9 cellular contexts compared by ENCODE assay signal in genomic region chr11:33475999-33476398, GRCh38.
DNase-seq lines count a peak whose midpoint lies in the region; ATAC-seq and TF ChIP-seq lines count a peak whose summit lies in the region.
"Had no signal": no experiment of that assay in that cellular context is flagged by ENCODE, and none has a peak within 500 bp of the region (broad histone marks: within the 10 kb centered on the region; RNA-seq: fewer than 3 reads in every experiment).

No MANE protein-coding gene starts in this region.

- no peak overlapping the region for H2BK120ac ChIP-seq in H9 (ENCODE audit: low read depth, low read length, poor library complexity, severe bottlenecking)

- no peak overlapping the region for H4K8ac ChIP-seq in H9 (replicated peaks; ENCODE audit: insufficient read length, low read depth, low read length)

- H4K5ac ChIP-seq in H9 (ENCODE audit: insufficient read length, low read depth, low read length): no peak overlapping the region

- no peak overlapping the region for H3K27ac Mint-ChIP-seq in stimulated activated memory B cell treated with anti-CD40 and anti-IgM and Interleukin-4, amounts not matched to agents 10 μg/mL and 1 μg/mL and 100 μg/mL, for 72 hours
- H3K27ac Mint-ChIP-seq in H9: no peak overlapping the region
- H3K27ac Mint-ChIP-seq: activated CD8-positive, alpha-beta T cell treated with anti-CD3 and anti-CD28 coated beads, Interleukin-2, amount 10 ng/mL, durations not matched to agents 7 days and 5 days had no signal

- no peak overlapping the region for H3K4me2 ChIP-seq in H9 (ENCODE audit: insufficient read depth, insufficient read length, low read length)

- no peak overlapping the region for H3K9ac ChIP-seq in H9 (ENCODE audit: extremely low read depth, insufficient read length, low read length)

- no peak overlapping the region for H2BK15ac ChIP-seq in H9 (ENCODE audit: low read depth, low read length)

- H4K20me1 ChIP-seq in H9 (ENCODE audit: control insufficient read depth, insufficient read depth, insufficient read length): no peaks in the 10 kb centered on the region

- H3T11ph ChIP-seq in H9 (ENCODE audit: low read length): no peak overlapping the region

- no peak overlapping the region for H4K91ac ChIP-seq in H9 (ENCODE audit: insufficient read length, low read depth, low read length)

- no peaks in the 10 kb centered on the region for H3K23me2 ChIP-seq in H9 (ENCODE audit: insufficient read length, low read depth, low read length, poor library complexity, severe bottlenecking)

- no peaks in the 10 kb centered on the region for H3K9me3 ChIP-seq in H9 (ENCODE audit: control insufficient read depth, low read depth, low read length)

- H3K9me3 Mint-ChIP-seq in stimulated activated memory B cell treated with anti-CD40 and anti-IgM and Interleukin-4, amounts not matched to agents 10 μg/mL and 1 μg/mL and 100 μg/mL, for 72 hours: no peaks in the 10 kb centered on the region
- H3K9me3 Mint-ChIP-seq in H9: no peaks in the 10 kb centered on the region

- ATAC-seq in stimulated activated memory B cell treated with anti-CD40 and anti-IgM and Interleukin-4, amounts not matched to agents 10 μg/mL and 1 μg/mL and 100 μg/mL, for 72 hours: no peak
- ATAC-seq: activated CD8-positive, alpha-beta T cell treated with anti-CD3 and anti-CD28 coated beads, Interleukin-2, amount 10 ng/mL, durations not matched to agents 7 days and 5 days had no signal

- no peak for TF ChIP-seq CTCF in H9 (conservative IDR thresholded peaks at IDR 0.05)

- no peak overlapping the region for H3K14ac ChIP-seq in H9 (ENCODE audit: insufficient read depth, low read length)

- H3K56ac ChIP-seq in H9 (ENCODE audit: insufficient read length, low read depth, low read length): no peak overlapping the region

- no peak overlapping the region for H3K4me3 Mint-ChIP-seq in stimulated activated memory B cell treated with anti-CD40 and anti-IgM and Interleukin-4, amounts not matched to agents 10 μg/mL and 1 μg/mL and 100 μg/mL, for 72 hours
- no peak overlapping the region for H3K4me3 Mint-ChIP-seq in H9
- H3K4me3 Mint-ChIP-seq: activated CD8-positive, alpha-beta T cell treated with anti-CD3 and anti-CD28 coated beads, Interleukin-2, amount 10 ng/mL, durations not matched to agents 7 days and 5 days had no signal

- peaks cover 5% of the 10 kb centered on the region; the same call in 1 of the 2 replicates for H3K4me1 ChIP-seq in H9 (ENCODE audit: insufficient read depth, low read length)

- H3K79me1 ChIP-seq in H9 (ENCODE audit: insufficient read depth, low read depth, low read length, poor library complexity, severe bottlenecking): no peaks in the 10 kb centered on the region

- no peak overlapping the region for H3K23ac ChIP-seq in H9 (ENCODE audit: insufficient read length, low read depth, low read length)

- H2AFZ ChIP-seq in H9 (ENCODE audit: low read length): no peak overlapping the region

- H3K27ac ChIP-seq in H9 (ENCODE audit: insufficient read length, low read depth, low read length): no peak overlapping the region

- WGBS in H9 (ENCODE audit: extremely low coverage, insufficient read length, low lambda C conversion rate): no CpG with 5 or more reads among the region's 5 CpGs

- no peak overlapping the region for H2BK12ac ChIP-seq in H9 (ENCODE audit: insufficient read length, low read depth, low read length)

- DNase-seq in COLO829 (ENCODE audit: low spot score): peak; percentile 69
- DNase-seq in NCI-H146 treated with DMSO at 0.1 percent for 48 hours (lab: John Stamatoyannopoulos, UW; ENCODE audit: unreplicated experiment): peak; percentile 4
- DNase-seq in astrocyte of the hippocampus (ENCODE audit: low read depth, low spot score): peak; percentile 90
- peak; percentile 65 to 91 for DNase-seq in lung microvascular endothelial cell (ENCODE audit: low read depth in 2 of 2)
- DNase-seq in Kasumi-1 (lab: John Stamatoyannopoulos, UW): no peak
- no peak for DNase-seq in H9
- no peak for DNase-seq in activated gamma-delta T cell (lab: John Stamatoyannopoulos, UW)
- DNase-seq: activated CD8-positive, alpha-beta T cell treated with anti-CD3 and anti-CD28 coated beads, Interleukin-2, amount 10 ng/mL, durations not matched to agents 7 days and 5 days had no signal

- no peak overlapping the region for H2AK5ac ChIP-seq in H9 (ENCODE audit: insufficient read length, low read length)

- no peaks in the 10 kb centered on the region for H3K27me3 ChIP-seq in H9 (ENCODE audit: insufficient read depth, low read length)

- H3K27me3 Mint-ChIP-seq in stimulated activated memory B cell treated with anti-CD40 and anti-IgM and Interleukin-4, amounts not matched to agents 10 μg/mL and 1 μg/mL and 100 μg/mL, for 72 hours: peaks cover 30% of the 10 kb centered on the region
- H3K27me3 Mint-ChIP-seq in H9 (ENCODE audit: low read depth): peaks cover 5% of the 10 kb centered on the region

- H2BK5ac ChIP-seq in H9 (ENCODE audit: insufficient read length, low read length): no peak overlapping the region

- H3K4me1 Mint-ChIP-seq in stimulated activated memory B cell treated with anti-CD40 and anti-IgM and Interleukin-4, amounts not matched to agents 10 μg/mL and 1 μg/mL and 100 μg/mL, for 72 hours: no peaks in the 10 kb centered on the region
- H3K4me1 Mint-ChIP-seq in H9: peaks cover 0 to 4% of the 10 kb centered on the region in 2 experiments; a peak in 1 of 4 replicates

- H3K36me3 Mint-ChIP-seq in stimulated activated memory B cell treated with anti-CD40 and anti-IgM and Interleukin-4, amounts not matched to agents 10 μg/mL and 1 μg/mL and 100 μg/mL, for 72 hours: no peaks in the 10 kb centered on the region
- H3K36me3 Mint-ChIP-seq in H9 (ENCODE audit: insufficient read depth in 1 of 3, low read depth in 3 of 3): no peaks in the 10 kb centered on the region

- no peak overlapping the region for H3K4ac ChIP-seq in H9 (ENCODE audit: low read depth, low read length)

- H3K79me2 ChIP-seq in H9 (ENCODE audit: insufficient read depth, low read length): no peaks in the 10 kb centered on the region

- no peak overlapping the region for H2BK20ac ChIP-seq in H9 (ENCODE audit: low read depth, low read length, poor library complexity, severe bottlenecking)

- H3K18ac ChIP-seq in H9 (ENCODE audit: insufficient read length, low read depth, low read length): no peak overlapping the region

Comparison
In these comparisons a context has a peak if more than half of its experiments do, and no peak if none do; other contexts are left out.
1. DNase-seq: peak in COLO829 (single experiment), NCI-H146 treated with DMSO at 0.1 percent for 48 hours (single experiment), astrocyte of the hippocampus (single experiment) and lung microvascular endothelial cell (2 of 2); none in Kasumi-1 (0 of 2), H9 (single experiment) and activated gamma-delta T cell (single experiment).